ENCODE assay signal across 8 cellular contexts in genomic region chr2:182715121-182715895, GRCh38. TPM values are rescaled to one million over a fixed set of nuclear protein-coding genes. Genes with fewer than 3 reads are reported as not detected.
A peak's percentile ranks its signal among the peaks of the same experiment; 100 is the strongest.
DNase-seq lines count a peak whose midpoint lies in the region; ATAC-seq and TF ChIP-seq lines count a peak whose summit lies in the region.

No MANE protein-coding gene starts in this region.

- H3K4me3 ChIP-seq in SJSA1 (peak overlapping the region; percentile 77), fibroblast of pulmonary artery (replicated peaks; ENCODE audit: low read depth, low read length) (peak overlapping the region; percentile 79), rectal smooth muscle tissue (ENCODE audit: low read length) (peak overlapping the region; percentile 93)

- H3K27ac Mint-ChIP-seq in nephron progenitor cell: no peak overlapping the region

- peaks cover 7% of the 10 kb centered on the region for H3K36me3 Mint-ChIP-seq in nephron progenitor cell (ENCODE audit: low read depth)

- DNase-seq in EH (ENCODE audit: low read depth): peak; percentile 45
- DNase-seq in SJSA1 (ENCODE audit: low read depth in 1 of 2, low spot score in 2 of 2): no peak
- DNase-seq in fibroblast of pulmonary artery (ENCODE audit: low read depth): peak; percentile 38
- no peak for DNase-seq in nephron progenitor cell

- TF ChIP-seq CTCF in fibroblast of pulmonary artery (IDR thresholded peaks at IDR 0.05; ENCODE audit: low read length, missing control alignments) (no peak), nephron progenitor cell (IDR thresholded peaks at IDR 0.05) (no peak)

- peak overlapping the region; percentile 57 for H3K9ac ChIP-seq in rectal smooth muscle tissue (ENCODE audit: low read length)

- no peaks in the 10 kb centered on the region for H3K9me3 Mint-ChIP-seq in nephron progenitor cell

- H3K4me1 ChIP-seq in SJSA1 (replicated peaks): peaks cover 7% of the 10 kb centered on the region
- H3K4me1 ChIP-seq in rectal smooth muscle tissue (ENCODE audit: control insufficient read depth, insufficient read depth, low read length): peaks cover 6% of the 10 kb centered on the region

- H3K27me3 Mint-ChIP-seq in nephron progenitor cell (ENCODE audit: low read depth, poor library complexity): no peaks in the 10 kb centered on the region

- peaks cover 8% of the 10 kb centered on the region for H3K36me3 ChIP-seq in SJSA1
- H3K36me3 ChIP-seq in rectal smooth muscle tissue (ENCODE audit: control insufficient read depth, insufficient read depth, low read length): no peaks in the 10 kb centered on the region

- H3K4me1 Mint-ChIP-seq in nephron progenitor cell: no peaks in the 10 kb centered on the region

- H3K27ac ChIP-seq in SJSA1 (peak overlapping the region; percentile 29), rectal smooth muscle tissue (ENCODE audit: low read depth, low read length) (peak overlapping the region; percentile 77)

- ATAC-seq in HG03520 (IDR thresholded peaks at IDR 0.05; ENCODE audit: unreplicated experiment) (peak; percentile 3), GM19023 (IDR thresholded peaks at IDR 0.05; ENCODE audit: unreplicated experiment) (no peak), GM18873 (IDR thresholded peaks at IDR 0.05; ENCODE audit: low FRiP score, unreplicated experiment) (no peak)

- H3K27me3 ChIP-seq in SJSA1 (replicated peaks) (no peaks in the 10 kb centered on the region), rectal smooth muscle tissue (ENCODE audit: control insufficient read depth, insufficient read depth, low read length) (no peaks in the 10 kb centered on the region)

- no peak overlapping the region for H3K4me3 Mint-ChIP-seq in nephron progenitor cell

- no peaks in the 10 kb centered on the region for H3K9me3 ChIP-seq in SJSA1 (replicated peaks)

RNA-seq across cellular contexts. Expression of gene DNAJC10, which starts 0.7 kb away (rescaled TPM):
- 102 and 122 TPM in 2 replicates for total RNA-seq in SJSA1 (2014; rRNA removed; shearing (Covaris generic))

Comparison
In these comparisons a context has a peak if more than half of its experiments do, and no peak if none do; other contexts are left out.
1. DNase-seq: peak in EH (single experiment) and fibroblast of pulmonary artery (single experiment); none in SJSA1 (0 of 2) and nephron progenitor cell (single experiment).
2. Peak in every context shown above with its lines, with median percentiles within 50 percentile points of each other: H3K4me3 ChIP-seq.